Comparison of ENCODE assay signal across 11 cellular contexts in genomic region chr1:25774206-25774804, GRCh38. TPM values are rescaled to one million over a fixed set of nuclear protein-coding genes. Genes with fewer than 3 reads are reported as not detected.
DNase-seq lines count a peak whose midpoint lies in the region; ATAC-seq and TF ChIP-seq lines count a peak whose summit lies in the region.
"Had no signal": no experiment of that assay in that cellular context is flagged by ENCODE, and none has a peak within 500 bp of the region (broad histone marks: within the 10 kb centered on the region; RNA-seq: fewer than 3 reads in every experiment).

No MANE protein-coding gene starts in this region.

- H3K9me3 ChIP-seq in Caco-2 (no peaks in the 10 kb centered on the region), transverse colon (no peaks in the 10 kb centered on the region)

- H3K36me3 ChIP-seq in Caco-2 (ENCODE audit: control insufficient read depth, insufficient read depth, low read length) = no peaks in the 10 kb centered on the region
- H3K36me3 ChIP-seq in transverse colon = no peaks in the 10 kb centered on the region

- no peak for ATAC-seq in activated CD4-positive, alpha-beta T cell treated with anti-CD3 and anti-CD28 coated beads for 36 hours
- ATAC-seq in GM21528 (IDR thresholded peaks at IDR 0.05; ENCODE audit: low FRiP score, unreplicated experiment) = no peak

- CTCF ChIA-PET in activated CD4-positive, alpha-beta T cell treated with anti-CD3 and anti-CD28 coated beads for 36 hours (lab: Charles Lee) = interaction anchor here (0.6 to 1.3 kb wide), 6 partner anchors 15 to 1223 kb away, joined by 3 to 6 read pairs (median 4); no protein-coding TSS in a partner anchor
- CTCF ChIA-PET in Caco-2 (lab: Charles Lee) = interaction anchor here (0.6 kb wide), 1 partner anchor 461 kb away, joined by 4 read pairs; no protein-coding TSS in a partner anchor

- no TSS peak for BruUV-seq in Caco-2 (replicated peaks; lab: Mats Ljungman, UMichigan)

- H3K27ac Mint-ChIP-seq in activated CD4-positive, alpha-beta T cell treated with anti-CD3 and anti-CD28 coated beads for 36 hours = peak overlapping the region; percentile 76
- H3K27ac Mint-ChIP-seq in Caco-2 (ENCODE audit: unreplicated experiment) (peak overlapping the region; percentile 73), neural crest cell (ENCODE audit: unreplicated experiment) (no peak overlapping the region)
- peak overlapping the region; percentile 92 for H3K27ac Mint-ChIP-seq in activated naive CD8-positive, alpha-beta T cell

- H3K27me3 ChIP-seq in Caco-2 (replicated peaks; ENCODE audit: control insufficient read depth, insufficient read depth, low read length) (no peaks in the 10 kb centered on the region), transverse colon (no peaks in the 10 kb centered on the region)

- H3K4me1 ChIP-seq in Caco-2 = peaks cover 57% of the 10 kb centered on the region
- peaks cover 0 to 40% (median 17%) of the 10 kb centered on the region in 4 donors for H3K4me1 ChIP-seq in transverse colon

- H3K27ac ChIP-seq in transverse colon = no peak overlapping the region
- H3K27ac ChIP-seq: RWPE1 had no signal

- intact Hi-C loops in activated CD4-positive, alpha-beta T cell treated with anti-CD3 and anti-CD28 coated beads for 36 hours (cut with DNase I, micrococcal nuclease) = loop anchor here (2.0 kb wide), 3 partner anchors 98 to 166 kb away; partner anchors contain the start of gene MAN1C1 (in 1 of the 2)
- intact Hi-C loops in Caco-2 (cut with micrococcal nuclease; ENCODE audit: unreplicated experiment) = no loop called here
- intact Hi-C loops in transverse colon (cut with DNase I; ENCODE audit: low total_unique reads) = no loop called here

- peaks cover 17% of the 10 kb centered on the region for H3K36me3 Mint-ChIP-seq in activated CD4-positive, alpha-beta T cell treated with anti-CD3 and anti-CD28 coated beads for 36 hours (ENCODE audit: low read depth)
- H3K36me3 Mint-ChIP-seq in Caco-2 (ENCODE audit: insufficient read depth, unreplicated experiment) = peaks cover 8% of the 10 kb centered on the region
- H3K36me3 Mint-ChIP-seq in activated naive CD8-positive, alpha-beta T cell = peaks cover 8% of the 10 kb centered on the region
- no peaks in the 10 kb centered on the region for H3K36me3 Mint-ChIP-seq in neural crest cell (ENCODE audit: low read depth)

- POLR2A ChIA-PET in activated CD4-positive, alpha-beta T cell treated with anti-CD3 and anti-CD28 coated beads for 36 hours (lab: Charles Lee) = interaction anchor here (1.2 to 1.4 kb wide), 3 partner anchors 14 to 131 kb away, joined by 3 to 4 read pairs (median 3); no protein-coding TSS in a partner anchor
- POLR2A ChIA-PET in Caco-2 (lab: Charles Lee) = interaction anchor here (0.9 kb wide), 1 partner anchor 21 kb away, joined by 3 read pairs; no protein-coding TSS in a partner anchor

- H3K4me3 Mint-ChIP-seq in activated CD4-positive, alpha-beta T cell treated with anti-CD3 and anti-CD28 coated beads for 36 hours = peak overlapping the region; percentile 57
- H3K4me3 Mint-ChIP-seq in Caco-2 (ENCODE audit: unreplicated experiment) = peak overlapping the region; percentile 41
- peak overlapping the region; percentile 71 for H3K4me3 Mint-ChIP-seq in activated naive CD8-positive, alpha-beta T cell
- H3K4me3 Mint-ChIP-seq in neural crest cell = peak overlapping the region; percentile 12

- in situ Hi-C loops in transverse colon (cut with MboI; ENCODE audit: low pct_ligation_motif_present in 1 of 4, low pct_unique_long_range_greater_than_20kb in 1 of 4, low sequenced_read_pairs in 3 of 4) = no loop called here

- TF ChIP-seq POLR2A in transverse colon (IDR thresholded peaks at IDR 0.05) = no peak

- H3K27me3 Mint-ChIP-seq in activated CD4-positive, alpha-beta T cell treated with anti-CD3 and anti-CD28 coated beads for 36 hours = no peaks in the 10 kb centered on the region
- H3K27me3 Mint-ChIP-seq in Caco-2 (ENCODE audit: insufficient read depth, unreplicated experiment) (no peaks in the 10 kb centered on the region), neural crest cell (ENCODE audit: low read depth) (no peaks in the 10 kb centered on the region)
- no peaks in the 10 kb centered on the region for H3K27me3 Mint-ChIP-seq in activated naive CD8-positive, alpha-beta T cell

- no peaks in the 10 kb centered on the region for H3K9me3 Mint-ChIP-seq in activated CD4-positive, alpha-beta T cell treated with anti-CD3 and anti-CD28 coated beads for 36 hours (ENCODE audit: low read depth)
- H3K9me3 Mint-ChIP-seq in Caco-2 (ENCODE audit: unreplicated experiment) = no peaks in the 10 kb centered on the region
- no peaks in the 10 kb centered on the region for H3K9me3 Mint-ChIP-seq in activated naive CD8-positive, alpha-beta T cell (ENCODE audit: low read depth)
- H3K9me3 Mint-ChIP-seq in neural crest cell = no peaks in the 10 kb centered on the region

- DNase-seq in activated CD4-positive, alpha-beta T cell treated with anti-CD3 and anti-CD28 coated beads for 36 hours = no peak
- DNase-seq in activated CD4-positive, alpha-beta T cell treated with anti-CD3 and anti-CD28 coated beads for 1 hour = no peak
- DNase-seq in Caco-2 = no peak
- no peak for DNase-seq in neural crest cell (ENCODE audit: low read depth, low spot score)
- DNase-seq in transverse colon = no peak
- no peak for DNase-seq in RPMI8226
- DNase-seq: amniotic stem cell, NCI-H510A had no signal

- TF ChIP-seq CTCF in Caco-2 (IDR thresholded peaks at IDR 0.05; ENCODE audit: insufficient read depth in 1 of 2, low read depth in 1 of 2, low read length in 1 of 2, severe bottlenecking in 1 of 2, unreplicated experiment in 1 of 2) = no peak
- TF ChIP-seq CTCF in neural crest cell (conservative IDR thresholded peaks at IDR 0.05) = no peak
- no peak for TF ChIP-seq CTCF in transverse colon (IDR thresholded peaks at IDR 0.05)

- H3K4me3 ChIP-seq in Caco-2 (ENCODE audit: low read depth, low read length) (no peak overlapping the region), transverse colon (no peak overlapping the region)

- WGBS in transverse colon (ENCODE audit: low coverage in 1 of 2), 2 donors = 80 to 81% methylated on average over 4 to 13 of the region's 13 CpGs

- no peak for TF ChIP-seq EP300 in transverse colon (IDR thresholded peaks at IDR 0.05; ENCODE audit: low read depth)

- H3K4me1 Mint-ChIP-seq in activated CD4-positive, alpha-beta T cell treated with anti-CD3 and anti-CD28 coated beads for 36 hours = peaks cover 85% of the 10 kb centered on the region
- peaks cover 48% of the 10 kb centered on the region for H3K4me1 Mint-ChIP-seq in Caco-2 (ENCODE audit: low read depth, unreplicated experiment)
- peaks cover 75% of the 10 kb centered on the region for H3K4me1 Mint-ChIP-seq in activated naive CD8-positive, alpha-beta T cell (ENCODE audit: low read depth)
- H3K4me1 Mint-ChIP-seq in neural crest cell = peaks cover 65% of the 10 kb centered on the region

RNA-seq across cellular contexts. Expression of gene SELENON, which starts 25.7 kb away (rescaled TPM):
- total RNA-seq in activated CD4-positive, alpha-beta T cell treated with anti-CD3 and anti-CD28 coated beads for 36 hours = 10 to 100 TPM; 31.5 to 33.5 TPM
- 58.3 and 60.6 TPM in 2 replicates for total RNA-seq in Caco-2 (2022)
- total RNA-seq in neural crest cell = 146 and 148 TPM in 2 replicates
- total RNA-seq in transverse colon = 10 to 100 TPM; 17.1 to 68.1 (median 24.4) TPM

RNA-seq across cellular contexts. Expression of gene MTFR1L, which starts 45.4 kb away (rescaled TPM):
- 10 to 100 TPM; 27.7 to 30.8 TPM for total RNA-seq in activated CD4-positive, alpha-beta T cell treated with anti-CD3 and anti-CD28 coated beads for 36 hours
- total RNA-seq in Caco-2 (2022) = 23.5 and 26.2 TPM in 2 replicates
- 61.1 and 68.6 TPM in 2 replicates for total RNA-seq in neural crest cell
- total RNA-seq in transverse colon = 100 to 1,000 TPM in 1 of 4 donors, 10 to 100 TPM in 3; 73.2 to 125 (median 93.6) TPM

Comparison
In these comparisons a context has a peak if more than half of its experiments do, and no peak if none do; other contexts are left out.
1. H3K4me3 Mint-ChIP-seq: peak in every context shown above with its lines; median percentile 71 in activated naive CD8-positive, alpha-beta T cell; 57 in activated CD4-positive, alpha-beta T cell treated with anti-CD3 and anti-CD28 coated beads for 36 hours; 41 in Caco-2; 12 in neural crest cell.
2. intact Hi-C loops: an anchor here in activated CD4-positive, alpha-beta T cell treated with anti-CD3 and anti-CD28 coated beads for 36 hours (2.0 kb wide); none called in Caco-2 and transverse colon.